ENCODE assay signal across 8 cellular contexts in the genomic region with DNA sequence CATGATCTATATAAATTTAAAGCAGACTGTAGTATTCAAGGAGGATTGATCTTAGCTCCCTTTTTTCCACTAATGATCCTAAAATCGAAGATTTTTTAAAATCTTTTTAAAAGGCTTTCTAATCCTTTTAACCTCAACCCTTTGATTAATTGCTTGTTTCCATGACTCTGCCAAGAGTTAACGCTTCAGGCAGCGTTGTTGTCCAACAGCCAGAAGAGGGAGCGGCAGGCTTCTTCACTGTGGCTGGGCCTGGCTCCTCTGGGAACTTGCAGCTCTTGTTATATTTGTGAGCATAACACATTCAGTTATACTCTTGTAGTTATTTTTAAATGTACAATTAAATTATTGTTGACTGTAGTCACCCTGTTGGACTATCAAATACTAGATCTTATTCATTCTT. TPM values are rescaled to one million over a fixed set of nuclear protein-coding genes. Genes with fewer than 3 reads are reported as not detected.
DNase-seq lines count a peak whose midpoint lies in the region; ATAC-seq and TF ChIP-seq lines count a peak whose summit lies in the region.

No MANE protein-coding gene starts in this region.

- H3K27ac Mint-ChIP-seq in CD4-positive, alpha-beta T cell = no peak overlapping the region
- H3K27ac Mint-ChIP-seq in T-cell = no peak overlapping the region

- H3K27ac ChIP-seq in HCT116 (ENCODE audit: low read depth, low read length) (0 out of 2 replicates have a peak overlapping the region, but pooled peaks have one; percentile 47), SK-N-SH (ENCODE audit: low read depth in 2 of 2, low read length in 1 of 2) (peak overlapping the region; percentile 55 to 96; a peak in 3 of 4 replicates)
- H3K27ac ChIP-seq in CD4-positive, alpha-beta T cell (ENCODE audit: low read depth, low read length) = no peak overlapping the region

- H3K4me1 ChIP-seq in HCT116 (ENCODE audit: control insufficient read depth in 1 of 2, insufficient read depth in 2 of 2, low read length in 2 of 2) (peaks cover 15 to 29% of the 10 kb centered on the region in 2 experiments), SK-N-SH (ENCODE audit: control insufficient read depth in 1 of 2, insufficient read depth in 2 of 2, low read depth in 1 of 2, low read length in 1 of 2) (peaks cover 19 to 56% of the 10 kb centered on the region in 2 experiments; a peak in 3 of 4 replicates)

- H3K27me3 ChIP-seq in HCT116 (ENCODE audit: insufficient read depth, low read length) (no peaks in the 10 kb centered on the region), SK-N-SH (ENCODE audit: insufficient read depth) (no peaks in the 10 kb centered on the region)
- H3K27me3 ChIP-seq in CD4-positive, alpha-beta T cell (ENCODE audit: control insufficient read depth, insufficient read depth, low read length) = no peaks in the 10 kb centered on the region

- peak; percentile 70 for TF ChIP-seq RAD21 in HCT116 (IDR thresholded peaks at IDR 0.05; ENCODE audit: low read depth)
- TF ChIP-seq RAD21 in SK-N-SH (IDR thresholded peaks at IDR 0.05; ENCODE audit: low read length) = peak; percentile 94

- H3K9me2 ChIP-seq in HCT116 (ENCODE audit: insufficient read depth) (no peaks in the 10 kb centered on the region), SK-N-SH (no peaks in the 10 kb centered on the region)

- H3K36me3 Mint-ChIP-seq in CD4-positive, alpha-beta T cell (ENCODE audit: low read depth) = peaks cover 91% of the 10 kb centered on the region
- peaks cover 62% of the 10 kb centered on the region for H3K36me3 Mint-ChIP-seq in T-cell

- RAD21 ChIA-PET in HCT116 (lab: Charles Lee; ENCODE audit: low non-redundant PET in 1 of 2, low total read pairs in 2 of 2, uncharacterized antibody in 2 of 2, unreplicated experiment in 2 of 2) = interaction anchor here in 1 of 2 experiments (0.6 kb wide), 1 partner anchor 417 kb away, joined by 4 read pairs; no protein-coding TSS in a partner anchor

- H3K4me2 ChIP-seq in HCT116 (ENCODE audit: low read length) = peak overlapping the region; percentile 31; the same call in 1 of the 2 replicates
- H3K4me2 ChIP-seq in SK-N-SH = no peak overlapping the region

- H4K20me1 ChIP-seq in HCT116 (ENCODE audit: insufficient read depth) = no peaks in the 10 kb centered on the region
- no peaks in the 10 kb centered on the region for H4K20me1 ChIP-seq in SK-N-SH (ENCODE audit: insufficient read depth)

- WGBS in SK-N-SH (ENCODE audit: low lambda C conversion rate) = 51% methylated on average over 4 of the region's 4 CpGs

- H3K9me3 ChIP-seq in HCT116 (ENCODE audit: control insufficient read depth in 1 of 2, insufficient read depth in 1 of 2, low read depth in 1 of 2, low read length in 2 of 2) = no peaks in the 10 kb centered on the region
- H3K9me3 ChIP-seq in SK-N-SH = no peaks in the 10 kb centered on the region
- no peaks in the 10 kb centered on the region for H3K9me3 ChIP-seq in CD4-positive, alpha-beta T cell (ENCODE audit: control insufficient read depth, low read length)

- ATAC-seq in HCT116 (peak; percentile 81), HG03520 (IDR thresholded peaks at IDR 0.05; ENCODE audit: unreplicated experiment) (no peak), T-cell (replicated peaks in 1 of 4) (no peak)
- no peak for ATAC-seq in CD4-positive, alpha-beta T cell (ENCODE audit: poor library complexity)

- no peak overlapping the region for H3K9ac ChIP-seq in HCT116 (ENCODE audit: low read length)
- no peak overlapping the region for H3K9ac ChIP-seq in SK-N-SH

- H3K36me3 ChIP-seq in HCT116 (ENCODE audit: control insufficient read depth in 1 of 2, insufficient read depth in 2 of 2, low read length in 2 of 2) (peaks cover 9 to 33% of the 10 kb centered on the region in 2 experiments; a peak in 2 of 4 replicates), SK-N-SH (replicated peaks in 1 of 2; ENCODE audit: control insufficient read depth in 1 of 2, insufficient read depth in 2 of 2, low read length in 1 of 2) (peaks cover 41 to 57% of the 10 kb centered on the region in 2 experiments)

- no peaks in the 10 kb centered on the region for H3K9me3 Mint-ChIP-seq in CD4-positive, alpha-beta T cell
- no peaks in the 10 kb centered on the region for H3K9me3 Mint-ChIP-seq in T-cell

- no peaks in the 10 kb centered on the region for H3K4me1 Mint-ChIP-seq in CD4-positive, alpha-beta T cell (ENCODE audit: low read depth)
- H3K4me1 Mint-ChIP-seq in T-cell = peaks cover 0 to 2% (median 0%) of the 10 kb centered on the region in 3 donors

- H2AFZ ChIP-seq in HCT116 (ENCODE audit: low read depth, low read length, poor library complexity, severe bottlenecking) (no peak overlapping the region), SK-N-SH (ENCODE audit: low read depth) (no peak overlapping the region)

- TF ChIP-seq POLR2A in HCT116 (IDR thresholded peaks at IDR 0.05; ENCODE audit: borderline replicate concordance, extremely low read depth, insufficient read depth, insufficient read length) = no peak

- POLR2A ChIA-PET in HCT116 (lab: Charles Lee) (no interaction called here), SK-N-SH (lab: Yijun Ruan, JAX) (interaction anchor here (0.6 to 3.7 kb wide), 5 partner anchors 11 to 65 kb away, joined by 5 to 14 read pairs (median 6); partner anchors contain the start of genes CRCP and TPST1), T-cell (lab: Charles Lee) (interaction anchor here in 1 of 2 donors (0.6 kb wide), 1 partner anchor 11 kb away, joined by 12 read pairs; no protein-coding TSS in a partner anchor)
- POLR2A ChIA-PET in CD4-positive, alpha-beta T cell (lab: Charles Lee) = no interaction called here

- no peaks in the 10 kb centered on the region for H3K27me3 Mint-ChIP-seq in CD4-positive, alpha-beta T cell
- H3K27me3 Mint-ChIP-seq in T-cell = no peaks in the 10 kb centered on the region

- 0 out of 4 replicates have a peak, but pooled peaks of 1 of the 2 experiments have one; percentile 24 for TF ChIP-seq EP300 in SK-N-SH (IDR thresholded peaks at IDR 0.05; ENCODE audit: borderline replicate concordance in 1 of 2, low read depth in 1 of 2, low read length in 1 of 2)

- TF ChIP-seq CTCF in HCT116 (IDR thresholded peaks at IDR 0.05 in 2 of 3, conservative IDR thresholded peaks at IDR 0.05 in 1 of 3; ENCODE audit: borderline replicate concordance in 1 of 3, insufficient read depth in 1 of 3, low read depth in 2 of 3, low read length in 2 of 3) = peak in 2 of 3 experiments; percentile 50 to 51; a peak in 4 of 6 replicates
- TF ChIP-seq CTCF in SK-N-SH (IDR thresholded peaks at IDR 0.05) = peak; percentile 75
- peak; percentile 85 for TF ChIP-seq CTCF in fibroblast of the aortic adventitia (IDR thresholded peaks at IDR 0.05; ENCODE audit: insufficient read depth, low read length)
- no peak for TF ChIP-seq CTCF in CD4-positive, alpha-beta T cell (IDR thresholded peaks at IDR 0.05)

- H3K79me2 ChIP-seq in HCT116 (ENCODE audit: insufficient read depth, low read length) (peaks cover 68% of the 10 kb centered on the region), SK-N-SH (ENCODE audit: insufficient read depth) (peaks cover 30% of the 10 kb centered on the region)

- no peak overlapping the region for H3K4me3 ChIP-seq in HCT116 (replicated peaks in 1 of 2; ENCODE audit: low read depth in 1 of 2, low read length in 2 of 2)
- no peak overlapping the region for H3K4me3 ChIP-seq in SK-N-SH (ENCODE audit: low read depth in 2 of 2, low read length in 1 of 2)
- no peak overlapping the region for H3K4me3 ChIP-seq in fibroblast of the aortic adventitia (ENCODE audit: low read depth, low read length)

- H3F3A ChIP-seq in SK-N-SH (replicated peaks; ENCODE audit: insufficient read depth) = peaks cover 15% of the 10 kb centered on the region

- no peak overlapping the region for H3K4me3 Mint-ChIP-seq in CD4-positive, alpha-beta T cell
- H3K4me3 Mint-ChIP-seq in T-cell = no peak overlapping the region

- intact Hi-C loops in HCT116 (cut with micrococcal nuclease) = loop anchor here (10.0 kb wide), 1 partner anchor 354 kb away; no protein-coding TSS in a partner anchor
- intact Hi-C loops in CD4-positive, alpha-beta T cell (cut with DNase I, micrococcal nuclease) = no loop called here

- BruUV-seq in HCT116 (replicated peaks; lab: Mats Ljungman, UMichigan) = no TSS peak

- CTCF ChIA-PET in HCT116 (lab: Charles Lee) = interaction anchor here (1.0 to 1.5 kb wide), 3 partner anchors 13 to 110 kb away, joined by 3 to 4 read pairs (median 4); no protein-coding TSS in a partner anchor
- CTCF ChIA-PET in SK-N-SH (lab: Yijun Ruan, JAX) = interaction anchor here (0.7 to 4.8 kb wide), 41 partner anchors 8 to 515 kb away, joined by 3 to 35 read pairs (median 4); partner anchors contain the start of genes CRCP and TPST1
- CTCF ChIA-PET in CD4-positive, alpha-beta T cell (lab: Charles Lee) = interaction anchor here (0.6 kb wide), 1 partner anchor 15 kb away, joined by 3 read pairs; no protein-coding TSS in a partner anchor
- CTCF ChIA-PET in T-cell (lab: Charles Lee) = no interaction called here

- DNase-seq in HCT116 (ENCODE audit: low read depth, low spot score) (no peak), SK-N-SH (peak; percentile 52), fibroblast of the aortic adventitia (ENCODE audit: low read depth) (peak; percentile 90), nucleus accumbens (lab: John Stamatoyannopoulos, UW) (peak in 44 of 56 donors; percentile 2 to 75 (median 18)), T-cell (no peak), SW480 (ENCODE audit: low spot score) (no peak)
- DNase-seq in CD4-positive, alpha-beta T cell = no peak

TF ChIP-seq in HCT116, 20 proteins besides CTCF, POLR2A, EP300 and RAD21 (continues in another document):
- no peak for TF ChIP-seq ELF1 (IDR thresholded peaks at IDR 0.05; ENCODE audit: borderline replicate concordance, low read depth)
- no peak for TF ChIP-seq ATF3 (IDR thresholded peaks at IDR 0.05)
- TF ChIP-seq EZH2phosphoT487 (IDR thresholded peaks at IDR 0.05; ENCODE audit: borderline replicate concordance) = no peak

TF ChIP-seq in SK-N-SH, 30 proteins besides CTCF, POLR2A, EP300 and RAD21 (continues in another document):
- no peak for TF ChIP-seq YY1 (IDR thresholded peaks at IDR 0.05; ENCODE audit: low read depth)
- TF ChIP-seq SMC3 (IDR thresholded peaks at IDR 0.05; ENCODE audit: low read depth, low read length) = peak; percentile 83
- peak; percentile 10; the same call in 1 of the 2 replicates for TF ChIP-seq NRF1 (IDR thresholded peaks at IDR 0.05; ENCODE audit: low read depth, low read length)

RNA-seq across cellular contexts. Expression of gene CRCP, which starts 26.3 kb away (rescaled TPM):
- total RNA-seq in HCT116 (2021; ENCODE audit: unreplicated experiment) (28.4 TPM), fibroblast of the aortic adventitia (ENCODE audit: low replicate concordance) (36.1 and 46.8 TPM in 2 replicates), T-cell (10 to 100 TPM; 29.9 to 33.7 (median 31.6) TPM)
- polyA plus RNA-seq in HCT116 (2012) = 16.6 and 16.9 TPM in 2 replicates
- polyA plus RNA-seq in SK-N-SH (2012; rRNA removed) = 34.0 and 34.1 TPM in 2 replicates
- 33.3 and 35.7 TPM in 2 replicates for polyA plus RNA-seq in SK-N-SH (2012; cell fraction: cytosol; rRNA removed)
- 40.7 and 57.5 TPM in 2 replicates for polyA plus RNA-seq in SK-N-SH (2012; cell fraction: nucleus; rRNA removed)
- total RNA-seq in CD4-positive, alpha-beta T cell = 10 to 100 TPM; 29.2 to 29.4 TPM

Comparison
In these comparisons a context has a peak if more than half of its experiments do, and no peak if none do; other contexts are left out.
1. DNase-seq: peak in SK-N-SH (single experiment), fibroblast of the aortic adventitia (single experiment) and nucleus accumbens (44 of 56); none in HCT116 (single experiment), CD4-positive, alpha-beta T cell (0 of 10), T-cell (0 of 34) and SW480 (single experiment).
2. CTCF ChIA-PET loops: an anchor here in HCT116 (1.0 to 1.5 kb wide), SK-N-SH (0.7 to 4.8 kb wide) and CD4-positive, alpha-beta T cell (0.6 kb wide); none called in T-cell.
3. Of the 11 proteins assayed by ChIP-seq in both SK-N-SH and HCT116: peak only in SK-N-SH: none; only in HCT116: none; in both: CTCF and RAD21; in neither: 9.